8 cellular contexts compared by ENCODE assay signal in genomic region chr3:195095035-195095703, GRCh38.
A peak's percentile ranks its signal among the peaks of the same experiment; 100 is the strongest.
DNase-seq lines count a peak whose midpoint lies in the region; ATAC-seq and TF ChIP-seq lines count a peak whose summit lies in the region.
"Had no signal": no experiment of that assay in that cellular context is flagged by ENCODE, and none has a peak within 500 bp of the region (broad histone marks: within the 10 kb centered on the region; RNA-seq: fewer than 3 reads in every experiment).

No MANE protein-coding gene starts in this region.

- H3K4me3 Mint-ChIP-seq in GM23338 = no peak overlapping the region

- H3K27ac Mint-ChIP-seq in GM23338 = peak overlapping the region; percentile 58; the same call in 1 of the 2 replicates

- no peaks in the 10 kb centered on the region for H3K9me3 ChIP-seq in parathyroid adenoma (ENCODE audit: control insufficient read depth, low read length)

- no peaks in the 10 kb centered on the region for H3F3A ChIP-seq in GM23338 (replicated peaks; ENCODE audit: low read depth)

- peaks cover 7% of the 10 kb centered on the region for H3K36me3 Mint-ChIP-seq in GM23338 (ENCODE audit: low read depth)

- peaks cover 2% of the 10 kb centered on the region for H3K27me3 Mint-ChIP-seq in GM23338 (ENCODE audit: insufficient read depth, low read depth, poor library complexity)

- H3K4me3 ChIP-seq in GM23338 = no peak overlapping the region
- no peak overlapping the region for H3K4me3 ChIP-seq in parathyroid adenoma (ENCODE audit: low read depth, low read length)

- peak overlapping the region; percentile 39; the same call in 1 of the 2 replicates for H3K27ac ChIP-seq in GM23338 (ENCODE audit: low read depth)
- no peak overlapping the region for H3K27ac ChIP-seq in parathyroid adenoma

- H4K20me1 ChIP-seq in GM23338 (replicated peaks; ENCODE audit: insufficient read depth) = no peaks in the 10 kb centered on the region; the same call in 1 of the 2 replicates

- H2AFZ ChIP-seq in GM23338 (no peak overlapping the region), parathyroid adenoma (peak overlapping the region; percentile 83)

- no peaks in the 10 kb centered on the region for H3K9me2 ChIP-seq in GM23338 (ENCODE audit: insufficient read depth)

- H3K4me1 ChIP-seq in GM23338 (ENCODE audit: insufficient read depth) = no peaks in the 10 kb centered on the region
- H3K4me1 ChIP-seq in parathyroid adenoma = peaks cover 14% of the 10 kb centered on the region

- H3K9ac ChIP-seq in parathyroid adenoma = no peak overlapping the region

- DNase-seq in GM23338 (ENCODE audit: low spot score) (no peak), NCI-H69 (lab: John Stamatoyannopoulos, UW) (peak; percentile 42), NCI-H2196 (lab: John Stamatoyannopoulos, UW; ENCODE audit: unreplicated experiment) (no peak), NCI-H1417 treated with DMSO at 0.1 percent for 48 hours (lab: John Stamatoyannopoulos, UW) (no peak), HK-2 (ENCODE audit: unreplicated experiment) (no peak)
- DNase-seq: activated CD4-positive, alpha-beta T cell treated with anti-CD3 and anti-CD28 coated beads for 4 hours had no signal

- H3K27me3 ChIP-seq in GM23338 (ENCODE audit: insufficient read depth) (no peaks in the 10 kb centered on the region), parathyroid adenoma (ENCODE audit: control insufficient read depth, insufficient read depth, low read length) (no peaks in the 10 kb centered on the region)

- ATAC-seq in GM18867 (IDR thresholded peaks at IDR 0.05; ENCODE audit: unreplicated experiment) (peak; percentile 82), GM23338 (no peak)

- H3K4me2 ChIP-seq in GM23338 (no peak overlapping the region), parathyroid adenoma (ENCODE audit: low read length) (no peak overlapping the region)

- H3K4me1 Mint-ChIP-seq in GM23338 = peaks cover 7% of the 10 kb centered on the region

- no peaks in the 10 kb centered on the region; the same call in 1 of the 2 replicates for H3K79me2 ChIP-seq in GM23338 (replicated peaks; ENCODE audit: insufficient read depth)
- H3K79me2 ChIP-seq in parathyroid adenoma = peaks cover 12% of the 10 kb centered on the region

- H3K36me3 ChIP-seq in GM23338 (ENCODE audit: insufficient read depth) (no peaks in the 10 kb centered on the region), parathyroid adenoma (ENCODE audit: control insufficient read depth, insufficient read depth, low read length) (no peaks in the 10 kb centered on the region)

- peaks cover 9% of the 10 kb centered on the region; the same call in 2 of the 3 replicates for H3K9me3 Mint-ChIP-seq in GM23338

- no peak for TF ChIP-seq CTCF in GM23338 (conservative IDR thresholded peaks at IDR 0.05; ENCODE audit: low read depth in 2 of 2)
- TF ChIP-seq CTCF in parathyroid adenoma (IDR thresholded peaks at IDR 0.05) = no peak

TF ChIP-seq in GM23338, 12 proteins besides CTCF, POLR2A, EP300 and RAD21:
- no peak for TF ChIP-seq POLR2AphosphoS5 (IDR thresholded peaks at IDR 0.05; ENCODE audit: low read depth)
